In genomic region chr17:51122473-51123115, GRCh38 we compare ENCODE assay signal across 8 cellular contexts. TPM values are rescaled to one million over a fixed set of nuclear protein-coding genes. Genes with fewer than 3 reads are reported as not detected.
DNase-seq lines count a peak whose midpoint lies in the region; ATAC-seq, FAIRE-seq and TF ChIP-seq lines count a peak whose summit lies in the region.
"Not testable (repeated sequence)": the region's sequence is repeated elsewhere in the genome, so short reads cannot be mapped to it uniquely, and the experiment has no call there.

No MANE protein-coding gene starts in this region.

- H3K9me3 ChIP-seq in CD8-positive, alpha-beta memory T cell (ENCODE audit: low read length); astrocyte (ENCODE audit: insufficient read depth, low read depth, low read length); esophagus squamous epithelium; mesenchymal stem cell (ENCODE audit: control insufficient read depth, low read length); psoas muscle; testis: not testable (repeated sequence)

- POLR2A ChIA-PET in CD8-positive, alpha-beta memory T cell (lab: Charles Lee): not testable (repeated sequence)

- H4K20me1 ChIP-seq in astrocyte (ENCODE audit: insufficient read depth, low read length): peaks cover 24% of the 10 kb centered on the region

- not testable (repeated sequence) for H3K4ac ChIP-seq in mesenchymal stem cell (ENCODE audit: low read depth in 1 of 2, low read length in 2 of 2)

- not testable (repeated sequence) for DNase-seq in CD8-positive, alpha-beta memory T cell; NB4 (ENCODE audit: low read depth); astrocyte (ENCODE audit: low read depth); esophagus squamous epithelium (lab: John Stamatoyannopoulos, UW); mesenchymal stem cell; psoas muscle; testis
- peak; percentile 20 to 38 for DNase-seq in activated CD4-positive, alpha-beta T cell treated with anti-CD3 and anti-CD28 coated beads, Interleukin-2, amount 50 U/mL, for 48 hours

- H3K27me3 ChIP-seq in CD8-positive, alpha-beta memory T cell (ENCODE audit: insufficient read depth, low read length, poor library complexity, severe bottlenecking); astrocyte (ENCODE audit: insufficient read depth, low read length); esophagus squamous epithelium; mesenchymal stem cell (ENCODE audit: control insufficient read depth in 1 of 2, insufficient read depth in 1 of 2, low read length in 2 of 2); psoas muscle (ENCODE audit: insufficient read depth in 3 of 3, low read length in 2 of 3); testis: not testable (repeated sequence)

- not testable (repeated sequence) for H3K36me3 ChIP-seq in CD8-positive, alpha-beta memory T cell (ENCODE audit: insufficient read depth, low read length); astrocyte (ENCODE audit: insufficient read depth, low read length); esophagus squamous epithelium; mesenchymal stem cell (ENCODE audit: control insufficient read depth in 1 of 2, insufficient read depth in 2 of 2, low read depth in 1 of 2, low read length in 2 of 2); psoas muscle (ENCODE audit: insufficient read depth in 1 of 2, low read depth in 1 of 2); testis (ENCODE audit: low read depth, missing control alignments)

- H3K9ac ChIP-seq in astrocyte (ENCODE audit: low read length): peak overlapping the region; percentile 97
- H3K9ac ChIP-seq in mesenchymal stem cell (ENCODE audit: low read length): peak overlapping the region; percentile 99

- intact Hi-C loops in esophagus squamous epithelium (cut with DNase I); psoas muscle (cut with DNase I); testis (cut with DNase I; ENCODE audit: low total_unique reads): not testable (repeated sequence)

- not testable (repeated sequence) for H2BK5ac ChIP-seq in mesenchymal stem cell (ENCODE audit: low read depth, low read length, poor library complexity, severe bottlenecking)

- H3K4me1 ChIP-seq in CD8-positive, alpha-beta memory T cell (ENCODE audit: insufficient read depth, low read length): peaks cover 33% of the 10 kb centered on the region
- peaks cover 28% of the 10 kb centered on the region for H3K4me1 ChIP-seq in astrocyte (ENCODE audit: insufficient read depth, low read length)
- H3K4me1 ChIP-seq in esophagus squamous epithelium: peaks cover 11 to 38% (median 24%) of the 10 kb centered on the region in 3 donors
- peaks cover 11% of the 10 kb centered on the region for H3K4me1 ChIP-seq in mesenchymal stem cell (ENCODE audit: control insufficient read depth, insufficient read depth, low read depth, low read length)
- H3K4me1 ChIP-seq in psoas muscle: peaks cover 20% of the 10 kb centered on the region
- H3K4me1 ChIP-seq in testis: peaks cover 17% of the 10 kb centered on the region

- FAIRE-seq in astrocyte (lab: Jason Lieb, UNC): not testable (repeated sequence)

- peak overlapping the region; percentile 93 for H3K4me2 ChIP-seq in astrocyte (ENCODE audit: low read length)
- H3K4me2 ChIP-seq in mesenchymal stem cell (ENCODE audit: low read length, poor library complexity, severe bottlenecking): peak overlapping the region; percentile 79

- not testable (repeated sequence) for H2AK5ac ChIP-seq in mesenchymal stem cell (ENCODE audit: low read length, severe bottlenecking)

- peak overlapping the region; percentile 79 for H3K4me3 ChIP-seq in CD8-positive, alpha-beta memory T cell (ENCODE audit: low read length)
- peak overlapping the region; percentile 82 for H3K4me3 ChIP-seq in NB4 (ENCODE audit: low read depth, low read length)
- H3K4me3 ChIP-seq in astrocyte (ENCODE audit: insufficient read depth, low read depth, low read length); mesenchymal stem cell (ENCODE audit: insufficient read depth in 1 of 2, low read depth in 1 of 2, low read length in 2 of 2): not testable (repeated sequence)
- H3K4me3 ChIP-seq in esophagus squamous epithelium: peak overlapping the region in 1 of 4 donors; percentile 100
- H3K4me3 ChIP-seq in psoas muscle: peak overlapping the region; percentile 77
- H3K4me3 ChIP-seq in testis: peak overlapping the region in 1 of 2 donors; percentile 99

- peaks cover 0 to 11% (median 0%) of the 10 kb centered on the region in 3 donors for H3K36me3 Mint-ChIP-seq in CD8-positive, alpha-beta memory T cell
- H3K36me3 Mint-ChIP-seq in astrocyte (ENCODE audit: low read depth, unreplicated experiment): not testable (repeated sequence)

- peak overlapping the region; percentile 58 for H2AFZ ChIP-seq in astrocyte (ENCODE audit: low read depth, low read length)
- not testable (repeated sequence) for H2AFZ ChIP-seq in mesenchymal stem cell (ENCODE audit: low read depth, low read length)

- CTCF ChIA-PET in CD8-positive, alpha-beta memory T cell (lab: Charles Lee): interaction anchor here (3.3 kb wide), 1 partner anchor 30 kb away, joined by 15 read pairs; the partner anchor contains the start of gene NME1

- peak overlapping the region; percentile 89 for H3K27ac ChIP-seq in CD8-positive, alpha-beta memory T cell (ENCODE audit: low read depth, low read length)
- H3K27ac ChIP-seq in astrocyte (ENCODE audit: low read depth, low read length): peak overlapping the region; percentile 100
- H3K27ac ChIP-seq in esophagus squamous epithelium: peak overlapping the region; percentile 100
- peak overlapping the region; percentile 99 for H3K27ac ChIP-seq in mesenchymal stem cell (ENCODE audit: low read length, poor library complexity, severe bottlenecking)
- peak overlapping the region; percentile 99 for H3K27ac ChIP-seq in psoas muscle
- H3K27ac ChIP-seq in testis: peak overlapping the region; percentile 95 to 100

- not testable (repeated sequence) for H3K23ac ChIP-seq in mesenchymal stem cell (ENCODE audit: low read length in 2 of 2)

- H3K79me1 ChIP-seq in mesenchymal stem cell (replicated peaks; ENCODE audit: low read length, poor library complexity, severe bottlenecking): not testable (repeated sequence)

- not testable (repeated sequence) for H3K14ac ChIP-seq in mesenchymal stem cell (ENCODE audit: low read length in 2 of 2)

- not testable (repeated sequence) for H3K27me3 Mint-ChIP-seq in CD8-positive, alpha-beta memory T cell; astrocyte (ENCODE audit: low read depth, unreplicated experiment)

- not testable (repeated sequence) for H2BK12ac ChIP-seq in mesenchymal stem cell (ENCODE audit: low read length in 2 of 2)

- not testable (repeated sequence) for H3K9me3 Mint-ChIP-seq in CD8-positive, alpha-beta memory T cell; astrocyte (ENCODE audit: unreplicated experiment)

- peaks cover 35 to 39% (median 39%) of the 10 kb centered on the region in 3 donors for H3K4me1 Mint-ChIP-seq in CD8-positive, alpha-beta memory T cell
- peaks cover 19% of the 10 kb centered on the region for H3K4me1 Mint-ChIP-seq in astrocyte (ENCODE audit: low read depth, unreplicated experiment)

- 71 to 82% methylated on average over 10 of the region's 10 CpGs for WGBS in esophagus squamous epithelium, 2 donors
- WGBS in mesenchymal stem cell: 90% methylated on average over 7 of the region's 10 CpGs
- 88 to 97% (median 90%) methylated on average over 10 of the region's 10 CpGs for WGBS in psoas muscle, 3 donors
- 69 to 81% methylated on average over 10 of the region's 10 CpGs for WGBS in testis, 2 donors

- H4K91ac ChIP-seq in mesenchymal stem cell (ENCODE audit: low read length): not testable (repeated sequence)

- peak overlapping the region; percentile 18 to 100 (median 98) for H3K27ac Mint-ChIP-seq in CD8-positive, alpha-beta memory T cell
- peak overlapping the region; percentile 100 for H3K27ac Mint-ChIP-seq in astrocyte (ENCODE audit: unreplicated experiment)

- H3K18ac ChIP-seq in mesenchymal stem cell (ENCODE audit: low read depth in 1 of 2, low read length in 2 of 2): not testable (repeated sequence)

- H3K4me3 Mint-ChIP-seq in CD8-positive, alpha-beta memory T cell: peak overlapping the region in 6 of 7 donors; percentile 24 to 99 (median 97)
- peak overlapping the region; percentile 11 for H3K4me3 Mint-ChIP-seq in astrocyte (ENCODE audit: unreplicated experiment)

- H2BK15ac ChIP-seq in mesenchymal stem cell (ENCODE audit: low read depth, poor library complexity, severe bottlenecking): not testable (repeated sequence)

- H2BK120ac ChIP-seq in mesenchymal stem cell (ENCODE audit: low read depth, low read length): not testable (repeated sequence)

- H3K79me2 ChIP-seq in astrocyte (ENCODE audit: insufficient read depth, low read length): peaks cover 29% of the 10 kb centered on the region

- not testable (repeated sequence) for TF ChIP-seq POLR2A in NB4 (IDR thresholded peaks at IDR 0.05; ENCODE audit: extremely low read depth, insufficient read length); esophagus squamous epithelium (IDR thresholded peaks at IDR 0.05); testis (IDR thresholded peaks at IDR 0.05)

- not testable (repeated sequence) for H4K8ac ChIP-seq in mesenchymal stem cell (ENCODE audit: low read length)

- ATAC-seq in psoas muscle: not testable (repeated sequence)

- not testable (repeated sequence) for TF ChIP-seq CTCF in NB4 (IDR thresholded peaks at IDR 0.05; ENCODE audit: low read depth, low read length); astrocyte (IDR thresholded peaks at IDR 0.05; ENCODE audit: insufficient read depth, low read depth, low read length); esophagus squamous epithelium (IDR thresholded peaks at IDR 0.05); psoas muscle (IDR thresholded peaks at IDR 0.05); testis (IDR thresholded peaks at IDR 0.05)

RNA-seq across cellular contexts. Expression of gene SPAG9, which starts 1.9 kb away (rescaled TPM):
- 10 to 100 TPM; 40.6 to 43.0 TPM for total RNA-seq in CD8-positive, alpha-beta memory T cell
- 10.5 TPM for polyA plus RNA-seq in CD8-positive, alpha-beta memory T cell
- 97.7 and 102 TPM in 2 replicates for total RNA-seq in astrocyte
- 10 to 100 TPM; 25.6 to 88.5 (median 49.9) TPM for total RNA-seq in esophagus squamous epithelium
- polyA plus RNA-seq in mesenchymal stem cell (2013, experiment 1 of 2): 41.1 TPM
- polyA plus RNA-seq in mesenchymal stem cell (2013, experiment 2 of 2): 40.7 TPM
- total RNA-seq in psoas muscle: 100 to 1,000 TPM in 3 of 4 donors, 10 to 100 TPM in 1; 82.1 to 133 (median 121) TPM
- polyA plus RNA-seq in psoas muscle: 10 to 100 TPM; 34.8 to 92.1 (median 54.1) TPM
- 100 to 1,000 TPM; 157 to 165 TPM for total RNA-seq in testis
- 159 TPM for polyA plus RNA-seq in testis (ENCODE audit: insufficient read depth, low read depth, low replicate concordance)

RNA-seq across cellular contexts. Expression of gene NME1, which starts 30.8 kb away (rescaled TPM):
- total RNA-seq in CD8-positive, alpha-beta memory T cell: 100 to 1,000 TPM; 401 to 404 TPM
- 61.2 TPM for polyA plus RNA-seq in CD8-positive, alpha-beta memory T cell
- 222 and 236 TPM in 2 replicates for total RNA-seq in astrocyte
- total RNA-seq in esophagus squamous epithelium: 100 to 1,000 TPM in 2 of 4 donors, 10 to 100 TPM in 2; 56.9 to 138 (median 101) TPM
- polyA plus RNA-seq in mesenchymal stem cell (2013, experiment 1 of 2): 147 TPM
- 158 TPM for polyA plus RNA-seq in mesenchymal stem cell (2013, experiment 2 of 2)
- total RNA-seq in psoas muscle: 10 to 100 TPM; 29.3 to 75.0 (median 50.9) TPM
- 100 to 1,000 TPM in 1 of 3 donors, 10 to 100 TPM in 2; 55.8 to 328 (median 71.1) TPM for polyA plus RNA-seq in psoas muscle
- total RNA-seq in testis: 10 to 100 TPM; 37.3 to 53.7 TPM
- polyA plus RNA-seq in testis (ENCODE audit: insufficient read depth, low read depth, low replicate concordance): 52.3 TPM

RNA-seq across cellular contexts. Expression of gene NME2, which starts 43.6 kb away (rescaled TPM):
- 100 to 1,000 TPM; 926 to 930 TPM for total RNA-seq in CD8-positive, alpha-beta memory T cell
- polyA plus RNA-seq in CD8-positive, alpha-beta memory T cell: 286 TPM
- total RNA-seq in astrocyte: 799 and 894 TPM in 2 replicates
- 100 to 1,000 TPM; 513 to 760 (median 569) TPM for total RNA-seq in esophagus squamous epithelium
- 1,365 TPM for polyA plus RNA-seq in mesenchymal stem cell (2013, experiment 1 of 2)
- polyA plus RNA-seq in mesenchymal stem cell (2013, experiment 2 of 2): 1,368 TPM
- 100 to 1,000 TPM; 334 to 550 (median 422) TPM for total RNA-seq in psoas muscle
- polyA plus RNA-seq in psoas muscle: 1,000 to 10,000 TPM in 1 of 3 donors, 100 to 1,000 TPM in 2; 607 to 1,336 (median 718) TPM
- total RNA-seq in testis: 100 to 1,000 TPM; 105 to 169 TPM
- 196 TPM for polyA plus RNA-seq in testis (ENCODE audit: insufficient read depth, low read depth, low replicate concordance)
